Comparison of ENCODE assay signal across 1 cellular context in the genomic region with DNA sequence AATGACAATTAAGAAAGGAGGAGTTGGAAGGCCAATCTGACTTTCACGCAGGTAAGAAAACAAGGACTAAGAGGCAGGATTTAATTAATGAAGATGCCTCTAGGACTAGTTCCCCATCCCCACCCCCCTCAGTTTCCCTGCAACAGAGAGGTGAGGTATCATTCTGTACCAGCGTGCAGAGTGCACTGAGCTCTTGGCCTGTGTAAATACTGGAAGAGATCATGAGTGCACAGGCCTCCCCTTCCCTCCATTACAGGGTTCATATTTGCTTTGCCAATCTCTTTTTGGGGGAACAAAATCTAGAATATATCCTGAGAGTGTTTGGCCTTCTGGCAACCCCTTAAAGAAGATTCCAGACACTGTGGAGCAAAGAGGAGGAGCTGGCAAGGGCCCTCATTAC.
TF ChIP-seq lines count a peak whose summit lies in the region.

No MANE protein-coding gene starts in this region.

TF ChIP-seq in HepG2, 621 proteins besides CTCF, POLR2A, EP300 and RAD21 (continued from another document):
- TF ChIP-seq, protein P1, sequence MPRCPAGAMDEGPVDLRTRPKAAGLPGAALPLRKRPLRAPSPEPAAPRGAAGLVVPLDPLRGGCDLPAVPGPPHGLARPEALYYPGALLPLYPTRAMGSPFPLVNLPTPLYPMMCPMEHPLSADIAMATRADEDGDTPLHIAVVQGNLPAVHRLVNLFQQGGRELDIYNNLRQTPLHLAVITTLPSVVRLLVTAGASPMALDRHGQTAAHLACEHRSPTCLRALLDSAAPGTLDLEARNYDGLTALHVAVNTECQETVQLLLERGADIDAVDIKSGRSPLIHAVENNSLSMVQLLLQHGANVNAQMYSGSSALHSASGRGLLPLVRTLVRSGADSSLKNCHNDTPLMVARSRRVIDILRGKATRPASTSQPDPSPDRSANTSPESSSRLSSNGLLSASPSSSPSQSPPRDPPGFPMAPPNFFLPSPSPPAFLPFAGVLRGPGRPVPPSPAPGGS (CRISPR knock-in tag; IDR thresholded peaks at IDR 0.05) = no peak
- TF ChIP-seq, protein P2, sequence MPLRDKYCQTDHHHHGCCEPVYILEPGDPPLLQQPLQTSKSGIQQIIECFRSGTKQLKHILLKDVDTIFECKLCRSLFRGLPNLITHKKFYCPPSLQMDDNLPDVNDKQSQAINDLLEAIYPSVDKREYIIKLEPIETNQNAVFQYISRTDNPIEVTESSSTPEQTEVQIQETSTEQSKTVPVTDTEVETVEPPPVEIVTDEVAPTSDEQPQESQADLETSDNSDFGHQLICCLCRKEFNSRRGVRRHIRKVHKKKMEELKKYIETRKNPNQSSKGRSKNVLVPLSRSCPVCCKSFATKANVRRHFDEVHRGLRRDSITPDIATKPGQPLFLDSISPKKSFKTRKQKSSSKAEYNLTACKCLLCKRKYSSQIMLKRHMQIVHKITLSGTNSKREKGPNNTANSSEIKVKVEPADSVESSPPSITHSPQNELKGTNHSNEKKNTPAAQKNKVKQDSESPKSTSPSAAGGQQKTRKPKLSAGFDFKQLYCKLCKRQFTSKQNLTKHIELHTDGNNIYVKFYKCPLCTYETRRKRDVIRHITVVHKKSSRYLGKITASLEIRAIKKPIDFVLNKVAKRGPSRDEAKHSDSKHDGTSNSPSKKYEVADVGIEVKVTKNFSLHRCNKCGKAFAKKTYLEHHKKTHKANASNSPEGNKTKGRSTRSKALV (CRISPR knock-in tag; IDR thresholded peaks at IDR 0.05) = no peak
- TF ChIP-seq HNF4A (CRISPR knock-in tag; IDR thresholded peaks at IDR 0.05) (peak; percentile 57), SRF (IDR thresholded peaks at IDR 0.05; ENCODE audit: low read depth, low read length) (no peak), PRPF4 (IDR thresholded peaks at IDR 0.05; ENCODE audit: low read depth, low read length, poor library complexity, severe bottlenecking) (no peak), PHB2 (IDR thresholded peaks at IDR 0.05; ENCODE audit: partially characterized antibody) (no peak), KLF11 (CRISPR knock-in tag; IDR thresholded peaks at IDR 0.05) (no peak), KDM2A (CRISPR knock-in tag; IDR thresholded peaks at IDR 0.05; ENCODE audit: borderline replicate concordance, low read depth) (no peak), ZFP36L2 (CRISPR knock-in tag; IDR thresholded peaks at IDR 0.05) (no peak), ZNF605 (CRISPR knock-in tag; IDR thresholded peaks at IDR 0.05) (no peak), NFE2 (CRISPR knock-in tag; IDR thresholded peaks at IDR 0.05) (no peak), THAP7 (CRISPR knock-in tag; IDR thresholded peaks at IDR 0.05) (no peak), ZMYM4 (CRISPR knock-in tag; IDR thresholded peaks at IDR 0.05) (0 out of 2 replicates have a peak, but pooled peaks have one; percentile 22), ZNF441 (CRISPR knock-in tag; IDR thresholded peaks at IDR 0.05; ENCODE audit: borderline replicate concordance) (0 out of 2 replicates have a peak, but pooled peaks have one; percentile 27), ZNF607 (CRISPR knock-in tag; IDR thresholded peaks at IDR 0.05; ENCODE audit: borderline replicate concordance) (no peak)
- TF ChIP-seq, protein P3, sequence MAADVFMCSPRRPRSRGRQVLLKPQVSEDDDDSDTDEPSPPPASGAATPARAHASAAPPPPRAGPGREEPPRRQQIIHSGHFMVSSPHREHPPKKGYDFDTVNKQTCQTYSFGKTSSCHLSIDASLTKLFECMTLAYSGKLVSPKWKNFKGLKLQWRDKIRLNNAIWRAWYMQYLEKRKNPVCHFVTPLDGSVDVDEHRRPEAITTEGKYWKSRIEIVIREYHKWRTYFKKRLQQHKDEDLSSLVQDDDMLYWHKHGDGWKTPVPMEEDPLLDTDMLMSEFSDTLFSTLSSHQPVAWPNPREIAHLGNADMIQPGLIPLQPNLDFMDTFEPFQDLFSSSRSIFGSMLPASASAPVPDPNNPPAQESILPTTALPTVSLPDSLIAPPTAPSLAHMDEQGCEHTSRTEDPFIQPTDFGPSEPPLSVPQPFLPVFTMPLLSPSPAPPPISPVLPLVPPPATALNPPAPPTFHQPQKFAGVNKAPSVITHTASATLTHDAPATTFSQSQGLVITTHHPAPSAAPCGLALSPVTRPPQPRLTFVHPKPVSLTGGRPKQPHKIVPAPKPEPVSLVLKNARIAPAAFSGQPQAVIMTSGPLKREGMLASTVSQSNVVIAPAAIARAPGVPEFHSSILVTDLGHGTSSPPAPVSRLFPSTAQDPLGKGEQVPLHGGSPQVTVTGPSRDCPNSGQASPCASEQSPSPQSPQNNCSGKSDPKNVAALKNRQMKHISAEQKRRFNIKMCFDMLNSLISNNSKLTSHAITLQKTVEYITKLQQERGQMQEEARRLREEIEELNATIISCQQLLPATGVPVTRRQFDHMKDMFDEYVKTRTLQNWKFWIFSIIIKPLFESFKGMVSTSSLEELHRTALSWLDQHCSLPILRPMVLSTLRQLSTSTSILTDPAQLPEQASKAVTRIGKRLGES (CRISPR knock-in tag; IDR thresholded peaks at IDR 0.05; ENCODE audit: borderline replicate concordance) = no peak
- TF ChIP-seq, protein P4, sequence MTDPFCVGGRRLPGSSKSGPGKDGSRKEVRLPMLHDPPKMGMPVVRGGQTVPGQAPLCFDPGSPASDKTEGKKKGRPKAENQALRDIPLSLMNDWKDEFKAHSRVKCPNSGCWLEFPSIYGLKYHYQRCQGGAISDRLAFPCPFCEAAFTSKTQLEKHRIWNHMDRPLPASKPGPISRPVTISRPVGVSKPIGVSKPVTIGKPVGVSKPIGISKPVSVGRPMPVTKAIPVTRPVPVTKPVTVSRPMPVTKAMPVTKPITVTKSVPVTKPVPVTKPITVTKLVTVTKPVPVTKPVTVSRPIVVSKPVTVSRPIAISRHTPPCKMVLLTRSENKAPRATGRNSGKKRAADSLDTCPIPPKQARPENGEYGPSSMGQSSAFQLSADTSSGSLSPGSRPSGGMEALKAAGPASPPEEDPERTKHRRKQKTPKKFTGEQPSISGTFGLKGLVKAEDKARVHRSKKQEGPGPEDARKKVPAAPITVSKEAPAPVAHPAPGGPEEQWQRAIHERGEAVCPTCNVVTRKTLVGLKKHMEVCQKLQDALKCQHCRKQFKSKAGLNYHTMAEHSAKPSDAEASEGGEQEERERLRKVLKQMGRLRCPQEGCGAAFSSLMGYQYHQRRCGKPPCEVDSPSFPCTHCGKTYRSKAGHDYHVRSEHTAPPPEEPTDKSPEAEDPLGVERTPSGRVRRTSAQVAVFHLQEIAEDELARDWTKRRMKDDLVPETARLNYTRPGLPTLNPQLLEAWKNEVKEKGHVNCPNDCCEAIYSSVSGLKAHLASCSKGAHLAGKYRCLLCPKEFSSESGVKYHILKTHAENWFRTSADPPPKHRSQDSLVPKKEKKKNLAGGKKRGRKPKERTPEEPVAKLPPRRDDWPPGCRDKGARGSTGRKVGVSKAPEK (CRISPR knock-in tag; IDR thresholded peaks at IDR 0.05; ENCODE audit: borderline replicate concordance) = no peak
- TF ChIP-seq, protein P5, sequence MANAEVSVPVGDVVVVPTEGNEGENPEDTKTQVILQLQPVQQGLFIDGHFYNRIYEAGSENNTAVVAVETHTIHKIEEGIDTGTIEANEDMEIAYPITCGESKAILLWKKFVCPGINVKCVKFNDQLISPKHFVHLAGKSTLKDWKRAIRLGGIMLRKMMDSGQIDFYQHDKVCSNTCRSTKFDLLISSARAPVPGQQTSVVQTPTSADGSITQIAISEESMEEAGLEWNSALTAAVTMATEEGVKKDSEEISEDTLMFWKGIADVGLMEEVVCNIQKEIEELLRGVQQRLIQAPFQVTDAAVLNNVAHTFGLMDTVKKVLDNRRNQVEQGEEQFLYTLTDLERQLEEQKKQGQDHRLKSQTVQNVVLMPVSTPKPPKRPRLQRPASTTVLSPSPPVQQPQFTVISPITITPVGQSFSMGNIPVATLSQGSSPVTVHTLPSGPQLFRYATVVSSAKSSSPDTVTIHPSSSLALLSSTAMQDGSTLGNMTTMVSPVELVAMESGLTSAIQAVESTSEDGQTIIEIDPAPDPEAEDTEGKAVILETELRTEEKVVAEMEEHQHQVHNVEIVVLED (CRISPR knock-in tag; IDR thresholded peaks at IDR 0.05; ENCODE audit: borderline replicate concordance) = no peak
